ENCODE assay signal across 22 cellular contexts in the genomic region with DNA sequence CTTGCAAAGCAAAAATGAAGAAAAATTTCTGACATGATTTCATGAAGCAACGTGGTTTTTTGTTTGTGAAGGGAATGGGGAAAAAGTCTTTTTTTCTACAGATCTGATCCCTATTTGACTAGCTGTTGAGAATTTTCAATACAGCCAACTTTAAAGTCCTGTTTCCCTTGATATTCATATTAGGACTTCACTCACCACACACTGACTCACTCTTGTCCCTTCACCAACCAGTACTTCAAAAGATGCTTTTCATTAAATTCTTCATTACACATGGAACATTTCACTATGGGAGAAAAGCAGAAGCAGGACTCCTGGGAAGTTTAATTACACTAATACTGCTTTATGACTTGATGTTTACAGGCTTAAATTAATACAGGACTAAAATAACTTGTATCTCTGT. TPM values are rescaled to one million over a fixed set of nuclear protein-coding genes. Genes with fewer than 3 reads are reported as not detected.
DNase-seq lines count a peak whose midpoint lies in the region; ATAC-seq, FAIRE-seq and TF ChIP-seq lines count a peak whose summit lies in the region.
"Had no signal": no experiment of that assay in that cellular context is flagged by ENCODE, and none has a peak within 500 bp of the region (broad histone marks: within the 10 kb centered on the region; RNA-seq: fewer than 3 reads in every experiment).

No MANE protein-coding gene starts in this region.

- H4K8ac ChIP-seq in trophoblast cell (ENCODE audit: low read depth, low read length) = no peak overlapping the region

- H2AFZ ChIP-seq in OCI-LY1 (ENCODE audit: low read length) (no peak overlapping the region), endothelial cell of umbilical vein (ENCODE audit: low read depth, low read length) (no peak overlapping the region), trophoblast cell (ENCODE audit: insufficient read depth, low read length, poor library complexity) (no peak overlapping the region)
- H2AFZ ChIP-seq: GM23338 had no signal

- H3K9ac ChIP-seq in OCI-LY1 (ENCODE audit: low read length) (no peak overlapping the region), endothelial cell of umbilical vein (replicated peaks; ENCODE audit: extremely low read depth, insufficient read depth, low read length) (no peak overlapping the region), trophoblast cell (ENCODE audit: low read length) (no peak overlapping the region)
- H3K9ac ChIP-seq: BLaER1 had no signal

- dilution Hi-C loops in endothelial cell of umbilical vein (cut with MboI; ENCODE audit: extremely low pct_ligation_motif_present, low sequenced_read_pairs) = no loop called here

- H4K12ac ChIP-seq in trophoblast cell (ENCODE audit: low read depth, low read length) = no peak overlapping the region

- H3K9me3 Mint-ChIP-seq in memory B cell = no peaks in the 10 kb centered on the region
- H3K9me3 Mint-ChIP-seq: CD8-positive, alpha-beta T cell had no signal

- H3K79me2 ChIP-seq in OCI-LY1 (ENCODE audit: insufficient read depth, low read length) (peaks cover 6% of the 10 kb centered on the region; the same call in 1 of the 2 replicates), endothelial cell of umbilical vein (ENCODE audit: control insufficient read depth, insufficient read depth, low read length) (no peaks in the 10 kb centered on the region), trophoblast cell (ENCODE audit: control insufficient read depth, insufficient read depth, low read length, poor library complexity) (no peaks in the 10 kb centered on the region)

- H3K9me3 ChIP-seq in OCI-LY1 (ENCODE audit: low read length) (no peaks in the 10 kb centered on the region), endothelial cell of umbilical vein (replicated peaks; ENCODE audit: control insufficient read depth, insufficient read depth, low read length) (no peaks in the 10 kb centered on the region), trophoblast cell (ENCODE audit: insufficient read depth, low read depth, low read length) (no peaks in the 10 kb centered on the region)
- H3K9me3 ChIP-seq: A549, BLaER1 had no signal

- POLR2A ChIA-PET in endothelial cell of umbilical vein (lab: Charles Lee) = no interaction called here

- no peak overlapping the region for H2BK12ac ChIP-seq in trophoblast cell (ENCODE audit: low read length)

- no peak overlapping the region for H2AK5ac ChIP-seq in trophoblast cell (ENCODE audit: low read length)

- H3K4me1 Mint-ChIP-seq in memory B cell = peaks cover 40% of the 10 kb centered on the region

- H3K4me1 ChIP-seq in OCI-LY1 (ENCODE audit: insufficient read depth, low read length, severe bottlenecking) (peaks cover 66% of the 10 kb centered on the region), endothelial cell of umbilical vein (ENCODE audit: control insufficient read depth, extremely low read depth, insufficient read depth, low read length) (peaks cover 3% of the 10 kb centered on the region), trophoblast cell (ENCODE audit: control insufficient read depth in 1 of 2, insufficient read depth in 2 of 2, low read length in 2 of 2) (peaks cover 19 to 31% of the 10 kb centered on the region in 2 experiments)

- no peak for TF ChIP-seq POLR2A in endothelial cell of umbilical vein (IDR thresholded peaks at IDR 0.05; ENCODE audit: low read depth, low read length)

- H3K4ac ChIP-seq in trophoblast cell (ENCODE audit: low read depth, low read length) = no peak overlapping the region

- H2BK120ac ChIP-seq in trophoblast cell (ENCODE audit: insufficient read depth, low read length, poor library complexity) = no peak overlapping the region

- H4K20me1 ChIP-seq in OCI-LY1 (ENCODE audit: insufficient read depth, low read length) (no peaks in the 10 kb centered on the region), endothelial cell of umbilical vein (replicated peaks; ENCODE audit: control insufficient read depth, extremely low read depth, insufficient read depth, low read length) (no peaks in the 10 kb centered on the region)
- H4K20me1 ChIP-seq: BLaER1 had no signal

- TF ChIP-seq CTCF in AG10803 (conservative IDR thresholded peaks at IDR 0.05; ENCODE audit: low read length) (no peak), OCI-LY1 (IDR thresholded peaks at IDR 0.05; ENCODE audit: low read length) (no peak), endothelial cell of umbilical vein (IDR thresholded peaks at IDR 0.05; ENCODE audit: extremely low read depth in 1 of 2, insufficient read depth in 1 of 2, low read depth in 1 of 2, low read length in 2 of 2) (no peak)

- H4K91ac ChIP-seq in trophoblast cell (ENCODE audit: low read depth, low read length) = no peak overlapping the region

- DNase-seq in AG10803 (ENCODE audit: low read depth) (peak; percentile 8), endothelial cell of umbilical vein (ENCODE audit: low read depth, low spot score) (no peak), memory B cell (ENCODE audit: low spot score in 2 of 2) (no peak), AML-193 (lab: John Stamatoyannopoulos, UW) (no peak), trophoblast cell (no peak)
- no peak for DNase-seq in activated CD4-positive, alpha-beta T cell treated with anti-CD3 and anti-CD28 coated beads, Interleukin-2, amount 50 U/mL, for 48 hours
- DNase-seq: 8988T; ACHN; Caco-2; CD4-positive, CD25-positive, alpha-beta regulatory T cell; CD8-positive, alpha-beta T cell; DMS153; DND-41; H9 had no signal

- no peak overlapping the region for H3K18ac ChIP-seq in trophoblast cell (ENCODE audit: low read length)

- H3K4me3 ChIP-seq in AG10803 (ENCODE audit: low read length) (no peak overlapping the region), OCI-LY1 (ENCODE audit: low read depth, low read length, poor library complexity, severe bottlenecking) (no peak overlapping the region), endothelial cell of umbilical vein (replicated peaks in 1 of 3; ENCODE audit: insufficient read depth in 1 of 3, low read depth in 1 of 3, low read length in 3 of 3) (no peak overlapping the region), trophoblast cell (ENCODE audit: low read depth, low read length) (no peak overlapping the region)
- H3K4me3 ChIP-seq: A549, BLaER1, GM12878, GM23338 had no signal

- intact Hi-C loops in endothelial cell of umbilical vein (cut with micrococcal nuclease) = no loop called here

- FAIRE-seq in endothelial cell of umbilical vein (lab: Jason Lieb, UNC) = peak; percentile 21
- FAIRE-seq: A549, GM12878 had no signal

- peak overlapping the region; percentile 94 for H3K27ac ChIP-seq in OCI-LY1 (ENCODE audit: low read depth, low read length, poor library complexity, severe bottlenecking)
- H3K27ac ChIP-seq in endothelial cell of umbilical vein (ENCODE audit: insufficient read depth, low read depth, low read length) = no peak overlapping the region
- H3K27ac ChIP-seq in trophoblast cell (ENCODE audit: low read depth, low read length) = no peak overlapping the region
- H3K27ac ChIP-seq: A549, BLaER1, C4-2B had no signal

- H3F3A ChIP-seq in OCI-LY1 (ENCODE audit: insufficient read depth, low read length) = no peaks in the 10 kb centered on the region

- no peaks in the 10 kb centered on the region for H3K27me3 Mint-ChIP-seq in memory B cell
- H3K27me3 Mint-ChIP-seq: B cell; CD4-positive, CD25-positive, alpha-beta regulatory T cell had no signal

- ATAC-seq in memory B cell (ENCODE audit: low read depth) = no peak
- ATAC-seq: A549; CD8-positive, alpha-beta T cell; GM12878; GM23338; HCT116 had no signal

- no peaks in the 10 kb centered on the region for H3K9me1 ChIP-seq in endothelial cell of umbilical vein (replicated peaks; ENCODE audit: control insufficient read depth, extremely low read depth, insufficient read depth, low read length)

- no peak overlapping the region for H3K23ac ChIP-seq in trophoblast cell (ENCODE audit: low read length)

- H3K4me3 Mint-ChIP-seq in memory B cell = no peak overlapping the region
- H3K4me3 Mint-ChIP-seq: B cell; CD4-positive, CD25-positive, alpha-beta regulatory T cell; CD8-positive, alpha-beta T cell; GM23338; H9 had no signal

- no CpG with 5 or more reads among the region's 1 CpG for WGBS in trophoblast cell (ENCODE audit: extremely low coverage, insufficient coverage, insufficient read length)

- no peaks in the 10 kb centered on the region for H3K36me3 ChIP-seq in OCI-LY1 (ENCODE audit: insufficient read depth, low read length)
- H3K36me3 ChIP-seq in endothelial cell of umbilical vein (ENCODE audit: control insufficient read depth in 2 of 2, extremely low read depth in 1 of 2, insufficient read depth in 2 of 2, low read length in 2 of 2) = no peaks in the 10 kb centered on the region
- no peaks in the 10 kb centered on the region for H3K36me3 ChIP-seq in trophoblast cell (ENCODE audit: control insufficient read depth in 1 of 2, insufficient read depth in 2 of 2, low read length in 2 of 2)

- peak overlapping the region; percentile 23 for H3K27ac Mint-ChIP-seq in memory B cell
- H3K27ac Mint-ChIP-seq: B cell; CD4-positive, CD25-positive, alpha-beta regulatory T cell; CD8-positive, alpha-beta T cell; GM23338 had no signal

- no peaks in the 10 kb centered on the region for H3K9me2 ChIP-seq in OCI-LY1 (ENCODE audit: low read depth, low read length)

- BruUV-seq in endothelial cell of umbilical vein (replicated peaks; lab: Mats Ljungman, UMichigan) = no TSS peak

- H3K36me3 Mint-ChIP-seq in memory B cell = peaks cover 5% of the 10 kb centered on the region

- H2BK5ac ChIP-seq in trophoblast cell (ENCODE audit: low read depth, low read length, poor library complexity) = no peak overlapping the region

- CTCF ChIA-PET in endothelial cell of umbilical vein (lab: Charles Lee) = no interaction called here

- H3K14ac ChIP-seq in trophoblast cell (ENCODE audit: low read length) = no peak overlapping the region

- H3K27me3 ChIP-seq in OCI-LY1 (ENCODE audit: insufficient read depth, low read length) (no peaks in the 10 kb centered on the region), endothelial cell of umbilical vein (ENCODE audit: control insufficient read depth in 2 of 2, insufficient read depth in 2 of 2, low read length in 2 of 2) (no peaks in the 10 kb centered on the region), trophoblast cell (ENCODE audit: insufficient read depth, low read length) (no peaks in the 10 kb centered on the region)
- H3K27me3 ChIP-seq: BLaER1 had no signal

- peaks cover 11% of the 10 kb centered on the region for H3K79me1 ChIP-seq in trophoblast cell (ENCODE audit: low read length)

- H3K4me2 ChIP-seq in OCI-LY1 (ENCODE audit: low read length) = no peak overlapping the region
- H3K4me2 ChIP-seq in endothelial cell of umbilical vein (ENCODE audit: insufficient read depth, low read length) = no peak overlapping the region
- H3K4me2 ChIP-seq in trophoblast cell (ENCODE audit: low read length) = no peak overlapping the region
- H3K4me2 ChIP-seq: A549, BLaER1, GM23338 had no signal

RNA-seq across cellular contexts. Expression of a gene that starts 16.6 kb away (rescaled TPM):
- 8.0 and 14.4 TPM in 2 replicates for total RNA-seq in endothelial cell of umbilical vein
- polyA plus RNA-seq in endothelial cell of umbilical vein = 3.5 and 4.6 TPM in 2 replicates
- 2.9 and 3.7 TPM in 2 replicates for polyA plus RNA-seq in endothelial cell of umbilical vein (2011; cell fraction: cytosol; rRNA removed)
- polyA plus RNA-seq in endothelial cell of umbilical vein (2011; cell fraction: nucleus; rRNA removed) = 13.9 and 15.8 TPM in 2 replicates
- polyA plus RNA-seq in endothelial cell of umbilical vein (2012) = 6.8 and 7.3 TPM in 2 replicates
- 18.2 and 26.1 TPM in 2 replicates for polyA minus RNA-seq in endothelial cell of umbilical vein
- 2.8 TPM for polyA minus RNA-seq in endothelial cell of umbilical vein (2011; cell fraction: cytosol; rRNA and poly(A)+ RNA removed)
- 8.4 and 10.6 TPM in 2 replicates for polyA minus RNA-seq in endothelial cell of umbilical vein (2011; cell fraction: nucleus; rRNA and poly(A)+ RNA removed)
- polyA plus RNA-seq in trophoblast cell (2013) = 0.49 TPM in 2 replicates
